Comparison of ENCODE assay signal across 29 cellular contexts in the genomic region with DNA sequence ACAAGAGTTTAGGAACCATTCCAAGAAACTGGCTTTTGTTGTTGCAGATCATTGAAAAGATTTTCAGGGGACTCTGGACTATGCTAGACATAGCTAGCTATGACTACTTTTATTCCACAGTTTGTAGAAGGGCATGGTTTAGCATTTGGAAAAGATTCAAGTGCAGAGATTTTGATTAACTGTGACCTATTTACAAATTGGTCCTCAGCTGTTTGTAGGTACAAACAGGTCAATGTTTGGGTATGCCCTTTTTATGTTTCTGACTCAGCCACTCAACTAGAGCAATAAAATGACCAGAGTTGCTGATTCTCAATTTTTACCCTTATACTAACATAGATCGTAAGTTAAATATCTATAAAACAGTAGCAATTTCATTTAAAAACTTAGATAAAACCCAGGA. TPM values are rescaled to one million over a fixed set of nuclear protein-coding genes. Genes with fewer than 3 reads are reported as not detected.
DNase-seq lines count a peak whose midpoint lies in the region; ATAC-seq and TF ChIP-seq lines count a peak whose summit lies in the region.
"Had no signal": no experiment of that assay in that cellular context is flagged by ENCODE, and none has a peak within 500 bp of the region (broad histone marks: within the 10 kb centered on the region; RNA-seq: fewer than 3 reads in every experiment).

No MANE protein-coding gene starts in this region.

- no peak for ATAC-seq in heart right ventricle
- ATAC-seq in left ventricle myocardium superior: no peak
- ATAC-seq: effector memory CD8-positive, alpha-beta T cell; esophagus mucosa; foreskin keratinocyte had no signal

- no peak for TF ChIP-seq POLR2A in esophagus muscularis mucosa (IDR thresholded peaks at IDR 0.05; ENCODE audit: low read depth)
- no peak for TF ChIP-seq POLR2A in sigmoid colon (IDR thresholded peaks at IDR 0.05)

- TF ChIP-seq CTCF in heart right ventricle (IDR thresholded peaks at IDR 0.05): no peak
- no peak for TF ChIP-seq CTCF in esophagus muscularis mucosa (IDR thresholded peaks at IDR 0.05)
- TF ChIP-seq CTCF in sigmoid colon (IDR thresholded peaks at IDR 0.05): no peak

- peaks cover 14% of the 10 kb centered on the region for H3K27me3 Mint-ChIP-seq in activated CD4-positive, alpha-beta memory T cell treated with anti-CD3 and anti-CD28 coated beads for 36 hours
- peaks cover 14% of the 10 kb centered on the region for H3K27me3 Mint-ChIP-seq in activated naive CD4-positive, alpha-beta T cell treated with anti-CD3 and anti-CD28 coated beads, Interleukin-2, amount 10 ng/mL, durations not matched to agents 7 days and 5 days
- H3K27me3 Mint-ChIP-seq: brain, IgD-negative memory B cell, naive B cell had no signal

- TF ChIP-seq EP300 in esophagus muscularis mucosa (IDR thresholded peaks at IDR 0.05) (no peak), sigmoid colon (IDR thresholded peaks at IDR 0.05) (no peak)

- H3K36me3 Mint-ChIP-seq in activated CD4-positive, alpha-beta memory T cell treated with anti-CD3 and anti-CD28 coated beads for 36 hours: no peaks in the 10 kb centered on the region
- H3K36me3 Mint-ChIP-seq in activated naive CD4-positive, alpha-beta T cell treated with anti-CD3 and anti-CD28 coated beads, Interleukin-2, amount 10 ng/mL, durations not matched to agents 7 days and 5 days: no peaks in the 10 kb centered on the region
- H3K36me3 Mint-ChIP-seq: brain, IgD-negative memory B cell, naive B cell had no signal

- peak overlapping the region in 8 of 10 donors; percentile 46 to 88 (median 76) for H3K27ac ChIP-seq in heart right ventricle
- peak overlapping the region; percentile 21 to 82 (median 68) for H3K27ac ChIP-seq in esophagus muscularis mucosa (replicated peaks in 1 of 4)
- peak overlapping the region; percentile 7 to 79 (median 50) for H3K27ac ChIP-seq in sigmoid colon
- H3K27ac ChIP-seq: colonic mucosa, foreskin keratinocyte, VCaP had no signal

- CTCF ChIA-PET in activated CD4-positive, alpha-beta memory T cell treated with anti-CD3 and anti-CD28 coated beads for 36 hours (lab: Charles Lee): no interaction called here
- CTCF ChIA-PET in activated naive CD4-positive, alpha-beta T cell treated with anti-CD3 and anti-CD28 coated beads, Interleukin-2, amount 10 ng/mL, durations not matched to agents 7 days and 5 days (lab: Charles Lee): no interaction called here

- no peaks in the 10 kb centered on the region for H3K9me3 Mint-ChIP-seq in activated CD4-positive, alpha-beta memory T cell treated with anti-CD3 and anti-CD28 coated beads for 36 hours
- no peaks in the 10 kb centered on the region for H3K9me3 Mint-ChIP-seq in activated naive CD4-positive, alpha-beta T cell treated with anti-CD3 and anti-CD28 coated beads, Interleukin-2, amount 10 ng/mL, durations not matched to agents 7 days and 5 days
- H3K9me3 Mint-ChIP-seq: activated T-cell treated with anti-CD3 and anti-CD28 coated beads, Interleukin-2, amount 50 U/mL, for 24 hours; effector memory CD8-positive, alpha-beta T cell; IgD-negative memory B cell; naive B cell had no signal

- H3K4me1 ChIP-seq in heart right ventricle (peaks cover 11 to 95% (median 86%) of the 10 kb centered on the region in 9 donors), esophagus muscularis mucosa (peaks cover 65 to 81% (median 73%) of the 10 kb centered on the region in 4 donors), sigmoid colon (peaks cover 0 to 69% (median 63%) of the 10 kb centered on the region in 4 donors)
- H3K4me1 ChIP-seq: colonic mucosa, foreskin keratinocyte had no signal

- H3K27ac Mint-ChIP-seq in activated CD4-positive, alpha-beta memory T cell treated with anti-CD3 and anti-CD28 coated beads for 36 hours: no peak overlapping the region
- no peak overlapping the region for H3K27ac Mint-ChIP-seq in activated naive CD4-positive, alpha-beta T cell treated with anti-CD3 and anti-CD28 coated beads, Interleukin-2, amount 10 ng/mL, durations not matched to agents 7 days and 5 days
- H3K27ac Mint-ChIP-seq: activated T-cell treated with anti-CD3 and anti-CD28 coated beads, Interleukin-2, amount 50 U/mL, for 24 hours; effector memory CD8-positive, alpha-beta T cell; IgD-negative memory B cell; naive B cell had no signal

- H3K27me3 ChIP-seq in heart right ventricle (no peaks in the 10 kb centered on the region), esophagus muscularis mucosa (no peaks in the 10 kb centered on the region), sigmoid colon (no peaks in the 10 kb centered on the region)
- H3K27me3 ChIP-seq: BE2C, colonic mucosa, foreskin keratinocyte had no signal

- DNase-seq in heart right ventricle: no peak
- DNase-seq in left ventricle myocardium superior: no peak
- no peak for DNase-seq in esophagus muscularis mucosa (ENCODE audit: extremely low spot score)
- DNase-seq in sigmoid colon: no peak
- DNase-seq in activated CD4-positive, alpha-beta memory T cell treated with anti-CD3 and anti-CD28 coated beads for 36 hours: no peak
- DNase-seq in activated naive CD4-positive, alpha-beta T cell treated with anti-CD3 and anti-CD28 coated beads, Interleukin-2, amount 10 ng/mL, durations not matched to agents 7 days and 5 days: no peak
- no peak for DNase-seq in iPS-NIHi7 (ENCODE audit: extremely low spot score)
- no peak for DNase-seq in NCI-H2196 treated with DMSO at 0.1 percent for 48 hours (lab: John Stamatoyannopoulos, UW; ENCODE audit: unreplicated experiment)
- DNase-seq: ACHN; activated CD4-positive, alpha-beta T cell treated with anti-CD3 and anti-CD28 coated beads for 48 hours; activated gamma-delta T cell; activated T-cell treated with anti-CD3 and anti-CD28 coated beads, Interleukin-2, amount 50 U/mL, for 24 hours; BE2C; colonic mucosa; effector memory CD8-positive, alpha-beta T cell; foreskin keratinocyte; naive B cell; NCI-H1092 treated with DMSO at 0.1 percent for 48 hours; NCI-H187; NCI-H2171 treated with DMSO at 0.1 percent for 48 hours; NCI-H524 treated with DMSO at 0.1 percent for 48 hours; nucleus accumbens; SHP77 treated with DMSO at 0.1 percent for 48 hours; small intestine; T-helper 9 cell had no signal

- H3K36me3 ChIP-seq in heart right ventricle (peaks cover 0 to 17% (median 0%) of the 10 kb centered on the region in 9 donors), esophagus muscularis mucosa (peaks cover 0 to 7% (median 0%) of the 10 kb centered on the region in 4 donors), sigmoid colon (no peaks in the 10 kb centered on the region)
- H3K36me3 ChIP-seq: BE2C, colonic mucosa had no signal

- H3K4me1 Mint-ChIP-seq in activated CD4-positive, alpha-beta memory T cell treated with anti-CD3 and anti-CD28 coated beads for 36 hours (ENCODE audit: low read depth): no peaks in the 10 kb centered on the region
- H3K4me1 Mint-ChIP-seq in activated naive CD4-positive, alpha-beta T cell treated with anti-CD3 and anti-CD28 coated beads, Interleukin-2, amount 10 ng/mL, durations not matched to agents 7 days and 5 days: no peaks in the 10 kb centered on the region
- H3K4me1 Mint-ChIP-seq: IgD-negative memory B cell, naive B cell had no signal

- H3K9me3 ChIP-seq in heart right ventricle: no peaks in the 10 kb centered on the region
- H3K9me3 ChIP-seq in esophagus muscularis mucosa: no peaks in the 10 kb centered on the region
- H3K9me3 ChIP-seq in sigmoid colon: no peaks in the 10 kb centered on the region
- H3K9me3 ChIP-seq: BE2C, colonic mucosa had no signal

- WGBS in heart right ventricle, 2 donors: 86 to 90% methylated on average over 1 of the region's 1 CpG
- 93% methylated on average over 1 of the region's 1 CpG for WGBS in esophagus muscularis mucosa
- WGBS in sigmoid colon, 2 donors: 47 to 85% methylated on average over 1 of the region's 1 CpG

- POLR2A ChIA-PET in activated CD4-positive, alpha-beta memory T cell treated with anti-CD3 and anti-CD28 coated beads for 36 hours (lab: Charles Lee): no interaction called here

- H3K4me3 ChIP-seq in heart right ventricle (no peak overlapping the region), esophagus muscularis mucosa (no peak overlapping the region), sigmoid colon (no peak overlapping the region)
- H3K4me3 ChIP-seq: colonic mucosa had no signal

- no peak overlapping the region for H3K4me3 Mint-ChIP-seq in activated CD4-positive, alpha-beta memory T cell treated with anti-CD3 and anti-CD28 coated beads for 36 hours
- no peak overlapping the region for H3K4me3 Mint-ChIP-seq in activated naive CD4-positive, alpha-beta T cell treated with anti-CD3 and anti-CD28 coated beads, Interleukin-2, amount 10 ng/mL, durations not matched to agents 7 days and 5 days
- H3K4me3 Mint-ChIP-seq: activated T-cell treated with anti-CD3 and anti-CD28 coated beads, Interleukin-2, amount 50 U/mL, for 24 hours; brain; effector memory CD8-positive, alpha-beta T cell; IgD-negative memory B cell had no signal

- intact Hi-C loops in heart right ventricle (cut with DNase I) (loop anchor here in 2 of 10 donors (5.0 to 10.0 kb wide), 2 partner anchors 44 to 51 kb away; a partner anchor contains a TSS), left ventricle myocardium superior (cut with micrococcal nuclease) (no loop called here), esophagus muscularis mucosa (cut with DNase I) (no loop called here), sigmoid colon (cut with DNase I) (no loop called here)
- intact Hi-C loops in activated CD4-positive, alpha-beta memory T cell treated with anti-CD3 and anti-CD28 coated beads for 36 hours (cut with micrococcal nuclease): no loop called here

RNA-seq across cellular contexts. Expression of a gene that starts 46.7 kb away (rescaled TPM):
- total RNA-seq in heart right ventricle (100 to 1,000 TPM; 498 to 826 (median 608) TPM), left ventricle myocardium superior (723 TPM), esophagus muscularis mucosa (1,000 to 10,000 TPM in 1 of 4 donors, 100 to 1,000 TPM in 3; 712 to 1,070 (median 762) TPM), sigmoid colon (100 to 1,000 TPM; 474 to 834 (median 779) TPM)
- polyA plus RNA-seq in heart right ventricle (1,000 to 10,000 TPM in 1 of 2 donors, 100 to 1,000 TPM in 1; 876 to 1,251 TPM), sigmoid colon (100 to 1,000 TPM in 1 of 3 donors, 10 to 100 TPM in 2; 29.8 to 199 (median 46.2) TPM)
- not detected for total RNA-seq in activated CD4-positive, alpha-beta memory T cell treated with anti-CD3 and anti-CD28 coated beads for 36 hours
- polyA plus RNA-seq: IgD-negative memory B cell had no signal

Comparison
In these comparisons a context has a peak if more than half of its experiments do, and no peak if none do; other contexts are left out.
1. RNA of a gene that starts 46.7 kb away (total RNA-seq): 474 to 834 TPM in sigmoid colon, 712 to 1,070 TPM in esophagus muscularis mucosa, 723 TPM in left ventricle myocardium superior (single experiment) and 498 to 826 TPM in heart right ventricle; not detected in activated CD4-positive, alpha-beta memory T cell treated with anti-CD3 and anti-CD28 coated beads for 36 hours; every median in the first group is over 100 times any median in the second.
2. Peak in every context shown above with its lines, with median percentiles within 50 percentile points of each other: H3K27ac ChIP-seq.